Comparison of ENCODE assay signal across 24 cellular contexts in the genomic region with DNA sequence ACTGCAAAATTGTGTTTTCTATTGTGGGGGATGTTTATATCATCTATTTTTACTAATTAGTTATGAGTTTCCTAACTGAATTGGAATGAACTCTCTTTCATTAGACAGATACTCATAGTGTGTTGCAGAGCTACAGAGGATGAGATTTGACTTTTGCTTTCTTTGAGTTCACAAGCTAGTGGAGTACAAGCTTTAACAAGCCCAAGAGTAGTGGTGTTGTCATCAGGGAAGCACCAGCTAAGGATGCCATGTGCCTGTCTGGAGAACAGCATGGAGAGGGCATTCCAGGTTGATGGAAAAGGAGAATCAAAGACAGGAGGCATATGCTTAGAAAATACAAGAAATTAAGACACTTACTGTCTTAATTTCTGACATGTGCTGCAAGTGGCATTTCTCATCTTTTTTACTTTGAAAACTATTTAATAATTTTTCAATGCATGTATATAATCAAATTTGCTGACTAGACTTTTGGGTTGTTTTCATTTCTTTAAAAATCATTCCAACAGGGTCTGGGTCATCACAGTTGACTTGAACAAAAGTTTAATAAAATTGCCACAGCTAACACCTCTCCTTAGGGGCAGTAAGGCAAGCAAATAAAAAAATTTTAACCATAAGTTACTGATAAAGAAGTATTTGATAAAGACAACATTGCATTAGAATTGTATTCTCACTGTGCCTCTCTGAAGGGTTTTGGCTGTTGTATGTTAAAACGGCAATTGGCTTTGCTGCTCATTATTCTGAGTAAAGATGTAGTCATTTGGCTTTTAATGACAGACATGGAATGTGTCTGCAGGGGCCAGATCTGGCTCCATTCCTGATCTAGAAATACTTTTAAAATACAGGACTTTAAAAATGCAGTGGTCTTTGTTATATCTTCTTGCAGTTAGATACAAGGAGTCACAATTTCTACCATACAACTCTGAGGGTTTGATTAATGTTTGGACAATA.
"Had no signal": no experiment of that assay in that cellular context is flagged by ENCODE, and none has a peak within 500 bp of the region (broad histone marks: within the 10 kb centered on the region; RNA-seq: fewer than 3 reads in every experiment).

No MANE protein-coding gene starts in this region.

- H3K9me3 ChIP-seq: body of pancreas, ovary, prostate gland had no signal

- FAIRE-seq: endometrium, islet of Langerhans had no signal

- H3K4me3 Mint-ChIP-seq: activated naive CD8-positive, alpha-beta T cell treated with anti-CD3 and anti-CD28 coated beads, Interleukin-2, amount 10 ng/mL, durations not matched to agents 7 days and 5 days; dendritic cell treated with granulocyte-macrophage colony-stimulating factor and Interleukin-4, amounts not matched to agents 40 ng/mL and 50 ng/mL, for 4 days; natural killer cell; stimulated activated naive CD8-positive, alpha-beta T cell treated with anti-CD3 and anti-CD28 coated beads, Interleukin-15, Interleukin-2, amounts not matched to agents 100 ng/mL and 50 ng/mL, for 24 hours; T-helper 1 cell treated with Interleukin-12 subunit alpha and Interleukin-12 subunit beta and Interleukin-4 antibody, amounts not matched to agents 30 μg/mL and 1 μg/mL, for 36 hours had no signal

- H3K4me1 Mint-ChIP-seq: activated naive CD8-positive, alpha-beta T cell treated with anti-CD3 and anti-CD28 coated beads, Interleukin-2, amount 10 ng/mL, durations not matched to agents 7 days and 5 days; natural killer cell had no signal

- H3K27me3 Mint-ChIP-seq: activated naive CD8-positive, alpha-beta T cell treated with anti-CD3 and anti-CD28 coated beads, Interleukin-2, amount 10 ng/mL, durations not matched to agents 7 days and 5 days; dendritic cell treated with granulocyte-macrophage colony-stimulating factor and Interleukin-4, amounts not matched to agents 40 ng/mL and 50 ng/mL, for 4 days; stimulated activated naive CD8-positive, alpha-beta T cell treated with anti-CD3 and anti-CD28 coated beads, Interleukin-15, Interleukin-2, amounts not matched to agents 100 ng/mL and 50 ng/mL, for 24 hours had no signal

- H3K36me3 ChIP-seq: gastroesophageal sphincter, ovary, prostate gland, tibial artery had no signal

- H3K4me3 ChIP-seq: body of pancreas, gastroesophageal sphincter, ovary, prostate gland, tibial artery had no signal

- ATAC-seq: body of pancreas, gastroesophageal sphincter, left colon, natural killer cell had no signal

- H3K27ac ChIP-seq: body of pancreas, gastroesophageal sphincter, ovary, prostate gland, tibial artery had no signal

- H3K27ac Mint-ChIP-seq: activated naive CD8-positive, alpha-beta T cell treated with anti-CD3 and anti-CD28 coated beads, Interleukin-2, amount 10 ng/mL, durations not matched to agents 7 days and 5 days; dendritic cell treated with granulocyte-macrophage colony-stimulating factor and Interleukin-4, amounts not matched to agents 40 ng/mL and 50 ng/mL, for 4 days; natural killer cell; stimulated activated naive CD8-positive, alpha-beta T cell treated with anti-CD3 and anti-CD28 coated beads, Interleukin-15, Interleukin-2, amounts not matched to agents 100 ng/mL and 50 ng/mL, for 24 hours; T-helper 1 cell treated with Interleukin-12 subunit alpha and Interleukin-12 subunit beta and Interleukin-4 antibody, amounts not matched to agents 30 μg/mL and 1 μg/mL, for 36 hours had no signal

- H3K27me3 ChIP-seq: body of pancreas, gastroesophageal sphincter, ovary, tibial artery had no signal

- H3K36me3 Mint-ChIP-seq: activated naive CD8-positive, alpha-beta T cell treated with anti-CD3 and anti-CD28 coated beads, Interleukin-2, amount 10 ng/mL, durations not matched to agents 7 days and 5 days; natural killer cell had no signal

- H3K4me1 ChIP-seq: body of pancreas, gastroesophageal sphincter, prostate gland, tibial artery had no signal

- DNase-seq: activated CD4-positive, alpha-beta T cell treated with anti-CD3 and anti-CD28 coated beads for 4 hours; activated CD4-positive, alpha-beta T cell treated with anti-CD3 and anti-CD28 coated beads, Interleukin-2, amount 50 U/mL, for 48 hours; activated CD4-positive, CD25-positive, alpha-beta regulatory T cell; activated naive CD4-positive, alpha-beta T cell treated with Interleukin-2 at 50 U/mL for 16 hours; activated naive CD8-positive, alpha-beta T cell treated with anti-CD3 and anti-CD28 coated beads, Interleukin-2, amount 10 ng/mL, durations not matched to agents 7 days and 5 days; activated T-cell treated with anti-CD3 and anti-CD28 coated beads, Interleukin-2, amount 50 U/mL, for 48 hours; body of pancreas; caudate nucleus; effector CD4-positive, alpha-beta T cell; erythroblast; head of caudate nucleus; left colon; mesendoderm; natural killer cell; ovary; stimulated activated CD4-positive, alpha-beta T cell treated with anti-CD3 and anti-CD28 coated beads, Interleukin-4, amount 100 ng/mL, for 4 hours; tibial artery had no signal
